In the genomic region with DNA sequence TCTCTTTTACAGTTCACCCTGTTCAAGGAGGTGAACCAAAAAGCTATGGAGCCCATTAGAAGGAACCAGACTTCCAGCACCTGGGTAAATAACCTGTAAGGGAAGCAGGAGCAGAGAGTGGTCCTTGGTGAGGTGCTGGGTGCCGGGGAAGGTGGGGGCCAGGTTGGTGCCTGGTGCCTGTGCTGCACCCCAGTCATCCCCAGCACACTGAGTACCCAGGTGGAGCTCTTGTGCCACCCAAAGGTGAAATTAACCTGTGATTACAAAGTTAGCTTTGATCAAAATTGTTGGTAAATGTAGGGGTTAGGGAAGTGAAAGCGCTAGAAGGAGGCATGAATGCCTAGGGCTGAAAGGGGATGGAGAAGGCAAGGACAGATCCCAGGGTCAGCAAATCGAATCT, we compare ENCODE assay signal across 16 cellular contexts. TPM values are rescaled to one million over a fixed set of nuclear protein-coding genes. Genes with fewer than 3 reads are reported as not detected.
DNase-seq lines count a peak whose midpoint lies in the region; ATAC-seq and TF ChIP-seq lines count a peak whose summit lies in the region.
"Had no signal": no experiment of that assay in that cellular context is flagged by ENCODE, and none has a peak within 500 bp of the region (broad histone marks: within the 10 kb centered on the region; RNA-seq: fewer than 3 reads in every experiment).

No MANE protein-coding gene starts in this region.

- TF ChIP-seq CTCF in fibroblast of lung (conservative IDR thresholded peaks at IDR 0.05 in 1 of 2, IDR thresholded peaks at IDR 0.05 in 1 of 2; ENCODE audit: low read depth in 1 of 2, low read length in 2 of 2) (no peak), gastrocnemius medialis (IDR thresholded peaks at IDR 0.05 in 4 of 5, conservative IDR thresholded peaks at IDR 0.05 in 1 of 5) (no peak), Calu3 (IDR thresholded peaks at IDR 0.05; ENCODE audit: unreplicated experiment) (no peak)

- H2AFZ ChIP-seq in ACC112 (ENCODE audit: low read length, unreplicated experiment) (peak overlapping the region; percentile 92), fibroblast of lung (ENCODE audit: low read length) (no peak overlapping the region)

- TF ChIP-seq POLR2A in gastrocnemius medialis (IDR thresholded peaks at IDR 0.05): no peak

- ATAC-seq in gastrocnemius medialis (no peak), GM19351 (IDR thresholded peaks at IDR 0.05; ENCODE audit: unreplicated experiment) (no peak), GM21529 (IDR thresholded peaks at IDR 0.05; ENCODE audit: unreplicated experiment) (no peak)
- ATAC-seq: Panc1 had no signal

- H3K27ac Mint-ChIP-seq in Calu3 (ENCODE audit: unreplicated experiment): no peak overlapping the region

- intact Hi-C loops in gastrocnemius medialis (cut with DNase I; ENCODE audit: low total_unique reads) (loop anchor here (10.0 kb wide), 1 partner anchor 1204 kb away; no protein-coding TSS in a partner anchor), Calu3 (cut with micrococcal nuclease; ENCODE audit: unreplicated experiment) (no loop called here)

- in situ Hi-C loops in gastrocnemius medialis (cut with MboI; ENCODE audit: low sequenced_read_pairs in 4 of 4): loop anchor here in 3 of 4 donors (25.0 kb wide), 1 partner anchor 147 kb away; a partner anchor contains a TSS

- peak overlapping the region; percentile 70; the same call in 1 of the 2 replicates for H3K27ac ChIP-seq in ACC112 (ENCODE audit: low read depth, low read length)
- H3K27ac ChIP-seq in fibroblast of lung (ENCODE audit: insufficient read depth, low read length): no peak overlapping the region
- H3K27ac ChIP-seq in gastrocnemius medialis: peak overlapping the region; percentile 70 to 89 (median 78)
- H3K27ac ChIP-seq: VCaP had no signal

- peaks cover 5% of the 10 kb centered on the region for H3K36me3 Mint-ChIP-seq in Calu3 (ENCODE audit: insufficient read depth, unreplicated experiment)

- no TSS peak for BruUV-seq in Calu3 (replicated peaks; lab: Mats Ljungman, UMichigan)

- H3K4me1 Mint-ChIP-seq in Calu3 (ENCODE audit: low read depth, unreplicated experiment): no peaks in the 10 kb centered on the region

- CTCF ChIA-PET in Calu3 (lab: Charles Lee): no interaction called here

- H3K27me3 Mint-ChIP-seq in Calu3 (ENCODE audit: unreplicated experiment): no peaks in the 10 kb centered on the region

- H3K4me2 ChIP-seq in fibroblast of lung (ENCODE audit: extremely low read depth, insufficient read depth, low read length): peak overlapping the region; percentile 53

- no peaks in the 10 kb centered on the region for H3K9me3 Mint-ChIP-seq in Calu3 (ENCODE audit: low read depth, unreplicated experiment)

- H3K27me3 ChIP-seq in ACC112 (ENCODE audit: insufficient read depth, low read length) (no peaks in the 10 kb centered on the region), fibroblast of lung (ENCODE audit: control insufficient read depth, insufficient read depth, low read length) (no peaks in the 10 kb centered on the region), gastrocnemius medialis (no peaks in the 10 kb centered on the region)

- H3K36me3 ChIP-seq in ACC112 (ENCODE audit: insufficient read depth, low read length) (no peaks in the 10 kb centered on the region), fibroblast of lung (ENCODE audit: control insufficient read depth, insufficient read depth, low read length) (no peaks in the 10 kb centered on the region), gastrocnemius medialis (no peaks in the 10 kb centered on the region)

- H3K9me3 ChIP-seq in fibroblast of lung (ENCODE audit: control insufficient read depth, insufficient read depth, low read depth, low read length) (no peaks in the 10 kb centered on the region), gastrocnemius medialis (no peaks in the 10 kb centered on the region)

- peak overlapping the region; percentile 71; the same call in 1 of the 2 replicates for H3K4me3 ChIP-seq in ACC112 (ENCODE audit: low read depth, low read length)
- H3K4me3 ChIP-seq in fibroblast of lung (replicated peaks in 1 of 4; ENCODE audit: control extremely low read depth in 1 of 4, insufficient read depth in 1 of 4, low read depth in 3 of 4, low read length in 4 of 4): no peak overlapping the region
- H3K4me3 ChIP-seq in gastrocnemius medialis: no peak overlapping the region

- DNase-seq in NCI-H460 (ENCODE audit: extremely low read depth, low read depth): peak; percentile 1
- no peak for DNase-seq in fibroblast of lung (ENCODE audit: low read depth in 2 of 2)
- DNase-seq in gastrocnemius medialis: no peak
- no peak for DNase-seq in GF-D8 (lab: John Stamatoyannopoulos, UW)
- DNase-seq in Calu3: no peak
- DNase-seq: activated gamma-delta T cell; Karpas-422; mesendoderm; NCI-H1694 treated with DMSO at 0.1 percent for 48 hours; NCI-H510A treated with DMSO at 0.1 percent for 48 hours; stimulated activated CD4-positive, alpha-beta T cell treated with anti-CD3 and anti-CD28 coated beads, Interleukin-12 subunit alpha, Interleukin-12 subunit beta, amount 100 ng/mL, for 4 hours had no signal

- H3K9ac ChIP-seq in fibroblast of lung (ENCODE audit: insufficient read depth, low read length): no peak overlapping the region

- no peaks in the 10 kb centered on the region for H4K20me1 ChIP-seq in fibroblast of lung (ENCODE audit: control insufficient read depth, extremely low read depth, insufficient read depth, low read length)

- H3K4me3 Mint-ChIP-seq in Calu3 (ENCODE audit: low read depth, unreplicated experiment): no peak overlapping the region

- no peaks in the 10 kb centered on the region for H3K79me2 ChIP-seq in ACC112 (ENCODE audit: control insufficient read depth, insufficient read depth, low read length, unreplicated experiment)
- no peaks in the 10 kb centered on the region for H3K79me2 ChIP-seq in fibroblast of lung (ENCODE audit: control insufficient read depth, insufficient read depth, low read length)

- H3K4me1 ChIP-seq in ACC112 (ENCODE audit: control insufficient read depth, insufficient read depth, low read length, unreplicated experiment) (peaks cover 33% of the 10 kb centered on the region), fibroblast of lung (ENCODE audit: control insufficient read depth, extremely low read depth, insufficient read depth, low read length) (peaks cover 15% of the 10 kb centered on the region), gastrocnemius medialis (peaks cover 9 to 17% of the 10 kb centered on the region in 2 donors)

RNA-seq across cellular contexts. Expression of a gene that starts 58.6 kb away (rescaled TPM):
- total RNA-seq in NCI-H460 (2014; rRNA removed; shearing (Covaris generic)): 2.6 and 7.6 TPM in 2 replicates
- 5.6 and 11.7 TPM in 2 replicates for polyA plus RNA-seq in NCI-H460 (2014; cell fraction: nucleus; rRNA removed)
- total RNA-seq in fibroblast of lung: 0.77 and 2.3 TPM in 2 replicates
- 0.19 and 0.49 TPM in 2 replicates for polyA plus RNA-seq in fibroblast of lung
- 0.56 TPM in 1 of 2 replicates, not detected in the other for polyA plus RNA-seq in fibroblast of lung (2012)
- 4.2 and 4.9 TPM in 2 replicates for polyA minus RNA-seq in fibroblast of lung (ENCODE audit: low replicate concordance)
- 1 to 10 TPM in 2 of 4 donors, under 1 TPM in 2; 0.66 to 2.0 (median 1.00) TPM for total RNA-seq in gastrocnemius medialis
- total RNA-seq in Calu3 (2022): 1.3 and 2.8 TPM in 2 replicates
